ENCODE assay signal across 1 cellular context in genomic region chr19:44925114-44925891, GRCh38.
TF ChIP-seq lines count a peak whose summit lies in the region.

No MANE protein-coding gene starts in this region.

TF ChIP-seq in HepG2, 621 proteins besides CTCF, POLR2A, EP300 and RAD21 (continued from another document and continues in another):
- TF ChIP-seq ZNF468 (CRISPR knock-in tag; IDR thresholded peaks at IDR 0.05), result no peak
- TF ChIP-seq ELK4 (CRISPR knock-in tag; IDR thresholded peaks at IDR 0.05; ENCODE audit: borderline replicate concordance), result no peak
- TF ChIP-seq MATR3 (CRISPR knock-in tag; IDR thresholded peaks at IDR 0.05), result no peak
- TF ChIP-seq NR2F1 (CRISPR knock-in tag; IDR thresholded peaks at IDR 0.05), result peak; percentile 93 to 99
- no peak for TF ChIP-seq CENPBD1 (CRISPR knock-in tag; IDR thresholded peaks at IDR 0.05; ENCODE audit: borderline replicate concordance, low read depth)
- no peak for TF ChIP-seq ZNF720 (CRISPR knock-in tag; IDR thresholded peaks at IDR 0.05)
- TF ChIP-seq POGZ (CRISPR knock-in tag; IDR thresholded peaks at IDR 0.05), result peak; percentile 90
- no peak for TF ChIP-seq THAP9 (CRISPR knock-in tag; IDR thresholded peaks at IDR 0.05; ENCODE audit: borderline replicate concordance)
- TF ChIP-seq ZBTB14 (CRISPR knock-in tag; IDR thresholded peaks at IDR 0.05), result no peak
- TF ChIP-seq MYPOP (CRISPR knock-in tag; IDR thresholded peaks at IDR 0.05), result peak; percentile 96
- peak; percentile 76; the same call in 1 of the 2 replicates for TF ChIP-seq YEATS2 (CRISPR knock-in tag; IDR thresholded peaks at IDR 0.05; ENCODE audit: borderline replicate concordance)
- TF ChIP-seq ZEB1 (IDR thresholded peaks at IDR 0.05; ENCODE audit: insufficient replicate concordance, low read depth), result no peak
- peak; percentile 97 for TF ChIP-seq ERF (CRISPR knock-in tag; IDR thresholded peaks at IDR 0.05)
- TF ChIP-seq HNRNPUL1 (IDR thresholded peaks at IDR 0.05; ENCODE audit: low read depth, low read length), result no peak
- peak; percentile 62; the same call in 1 of the 2 replicates for TF ChIP-seq SNAI1 (CRISPR knock-in tag; IDR thresholded peaks at IDR 0.05; ENCODE audit: borderline replicate concordance)
- TF ChIP-seq ZBTB1 (CRISPR knock-in tag; IDR thresholded peaks at IDR 0.05; ENCODE audit: borderline replicate concordance), result no peak
- TF ChIP-seq ZC3H4 (CRISPR knock-in tag; IDR thresholded peaks at IDR 0.05; ENCODE audit: borderline replicate concordance), result no peak
- peak; percentile 47; the same call in 1 of the 2 replicates for TF ChIP-seq CREB1 (IDR thresholded peaks at IDR 0.05)
- TF ChIP-seq CREB1 (CRISPR knock-in tag; IDR thresholded peaks at IDR 0.05), result no peak; the same call in 1 of the 2 replicates
- no peak for TF ChIP-seq ARID3A (IDR thresholded peaks at IDR 0.05; ENCODE audit: low read depth, low read length)
- peak; percentile 87 for TF ChIP-seq ZMYM2 (CRISPR knock-in tag; IDR thresholded peaks at IDR 0.05)
- TF ChIP-seq ZKSCAN8 (CRISPR knock-in tag; IDR thresholded peaks at IDR 0.05; ENCODE audit: borderline replicate concordance), result peak; percentile 89; the same call in 1 of the 2 replicates
- peak; percentile 56; the same call in 1 of the 2 replicates for TF ChIP-seq ZBTB43 (CRISPR knock-in tag; conservative IDR thresholded peaks at IDR 0.05)
- TF ChIP-seq NBN (conservative IDR thresholded peaks at IDR 0.05), result 0 out of 2 replicates have a peak, but pooled peaks have one; percentile 21
- peak; percentile 83 for TF ChIP-seq ZFX (CRISPR knock-in tag; IDR thresholded peaks at IDR 0.05; ENCODE audit: low read depth)
- TF ChIP-seq GTF2F1 (IDR thresholded peaks at IDR 0.05; ENCODE audit: low read length), result no peak
- no peak for TF ChIP-seq TBP (CRISPR knock-in tag; IDR thresholded peaks at IDR 0.05)
- 0 out of 2 replicates have a peak, but pooled peaks have one; percentile 78 for TF ChIP-seq ZNF557 (CRISPR knock-in tag; IDR thresholded peaks at IDR 0.05)
- TF ChIP-seq ZSCAN31 (CRISPR knock-in tag; IDR thresholded peaks at IDR 0.05; ENCODE audit: low read depth), result peak; percentile 88
- TF ChIP-seq NCOA5 (CRISPR knock-in tag; IDR thresholded peaks at IDR 0.05), result no peak
- TF ChIP-seq ZNF138 (CRISPR knock-in tag; IDR thresholded peaks at IDR 0.05; ENCODE audit: low read depth), result no peak
- TF ChIP-seq RBM39 (IDR thresholded peaks at IDR 0.05; ENCODE audit: low read depth, low read length, poor library complexity, severe bottlenecking), result no peak
- TF ChIP-seq ZZZ3 (CRISPR knock-in tag; IDR thresholded peaks at IDR 0.05; ENCODE audit: borderline replicate concordance), result no peak
- peak; percentile 48 for TF ChIP-seq STAG1 (CRISPR knock-in tag; IDR thresholded peaks at IDR 0.05)
- peak; percentile 97 for TF ChIP-seq NR2F6 (IDR thresholded peaks at IDR 0.05)
- TF ChIP-seq NR2F6 (CRISPR knock-in tag; IDR thresholded peaks at IDR 0.05), result peak; percentile 99
- peak; percentile 97 for TF ChIP-seq ZNF280B (CRISPR knock-in tag; IDR thresholded peaks at IDR 0.05; ENCODE audit: borderline replicate concordance)
- no peak for TF ChIP-seq CCAR2 (optimal IDR thresholded peaks at IDR 0.05; ENCODE audit: low read depth, low read length)
- no peak for TF ChIP-seq AKNA (CRISPR knock-in tag; IDR thresholded peaks at IDR 0.05; ENCODE audit: borderline replicate concordance)
- no peak for TF ChIP-seq ZMAT5 (CRISPR knock-in tag; IDR thresholded peaks at IDR 0.05; ENCODE audit: borderline replicate concordance, low read depth)
- no peak; the same call in 1 of the 2 replicates for TF ChIP-seq NAIF1 (CRISPR knock-in tag; IDR thresholded peaks at IDR 0.05; ENCODE audit: borderline replicate concordance)
- TF ChIP-seq ZNF83 (CRISPR knock-in tag; IDR thresholded peaks at IDR 0.05; ENCODE audit: borderline replicate concordance), result no peak
- peak; percentile 87 for TF ChIP-seq SNAPC2 (CRISPR knock-in tag; IDR thresholded peaks at IDR 0.05)
- TF ChIP-seq ZNF770 (CRISPR knock-in tag; IDR thresholded peaks at IDR 0.05), result peak; percentile 79
